1 cellular context compared by ENCODE assay signal in the genomic region with DNA sequence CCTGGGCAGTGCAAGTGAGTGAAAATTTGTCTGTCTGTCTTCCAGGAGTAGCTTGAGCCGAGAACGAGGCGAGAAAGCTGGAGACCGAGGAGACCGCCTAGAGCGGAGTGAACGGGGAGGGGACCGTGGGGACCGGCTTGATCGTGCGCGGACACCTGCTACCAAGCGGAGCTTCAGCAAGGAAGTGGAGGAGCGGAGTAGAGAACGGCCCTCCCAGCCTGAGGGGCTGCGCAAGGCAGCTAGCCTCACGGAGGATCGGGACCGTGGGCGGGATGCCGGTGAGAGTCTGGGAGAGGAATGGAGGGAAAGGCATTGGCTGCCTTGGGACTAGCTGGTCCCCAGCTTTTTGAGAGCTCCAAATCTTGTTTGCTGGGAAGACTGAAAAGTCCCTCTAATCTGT.
TF ChIP-seq lines count a peak whose summit lies in the region.

No MANE protein-coding gene starts in this region.

TF ChIP-seq in HCT116, 20 proteins besides CTCF, POLR2A, EP300 and RAD21:
- TF ChIP-seq ELF1 (IDR thresholded peaks at IDR 0.05; ENCODE audit: borderline replicate concordance, low read depth) (no peak), MAX (IDR thresholded peaks at IDR 0.05) (no peak), TCF7L2 (IDR thresholded peaks at IDR 0.05; ENCODE audit: borderline replicate concordance, extremely low read depth, insufficient read depth, insufficient read length) (no peak), EZH2 (IDR thresholded peaks at IDR 0.05) (no peak), REST (IDR thresholded peaks at IDR 0.05; ENCODE audit: low read depth) (no peak), ZFX (IDR thresholded peaks at IDR 0.05) (no peak), SP1 (IDR thresholded peaks at IDR 0.05; ENCODE audit: low read depth) (no peak), JUND (IDR thresholded peaks at IDR 0.05) (no peak), ATF3 (IDR thresholded peaks at IDR 0.05) (no peak), CEBPB (IDR thresholded peaks at IDR 0.05; ENCODE audit: low read depth) (no peak), EZH2phosphoT487 (IDR thresholded peaks at IDR 0.05; ENCODE audit: borderline replicate concordance) (no peak), SRF (IDR thresholded peaks at IDR 0.05; ENCODE audit: low read depth) (no peak), ZBTB33 (IDR thresholded peaks at IDR 0.05; ENCODE audit: extremely low read depth, insufficient replicate concordance, low read length) (no peak), CBX3 (IDR thresholded peaks at IDR 0.05; ENCODE audit: low read depth) (no peak), FOSL1 (IDR thresholded peaks at IDR 0.05; ENCODE audit: low read depth) (no peak), ZNF274 (IDR thresholded peaks at IDR 0.05; ENCODE audit: low read depth, low read length) (no peak), EGR1 (IDR thresholded peaks at IDR 0.05; ENCODE audit: low read depth) (no peak), POLR2AphosphoS5 (IDR thresholded peaks at IDR 0.05; ENCODE audit: low read depth, low read length) (no peak), SIN3A (IDR thresholded peaks at IDR 0.05; ENCODE audit: low read depth) (no peak), YY1 (IDR thresholded peaks at IDR 0.05; ENCODE audit: extremely low read depth, insufficient replicate concordance, low read depth, low read length) (no peak)
